8 cellular contexts compared by ENCODE assay signal in the genomic region with DNA sequence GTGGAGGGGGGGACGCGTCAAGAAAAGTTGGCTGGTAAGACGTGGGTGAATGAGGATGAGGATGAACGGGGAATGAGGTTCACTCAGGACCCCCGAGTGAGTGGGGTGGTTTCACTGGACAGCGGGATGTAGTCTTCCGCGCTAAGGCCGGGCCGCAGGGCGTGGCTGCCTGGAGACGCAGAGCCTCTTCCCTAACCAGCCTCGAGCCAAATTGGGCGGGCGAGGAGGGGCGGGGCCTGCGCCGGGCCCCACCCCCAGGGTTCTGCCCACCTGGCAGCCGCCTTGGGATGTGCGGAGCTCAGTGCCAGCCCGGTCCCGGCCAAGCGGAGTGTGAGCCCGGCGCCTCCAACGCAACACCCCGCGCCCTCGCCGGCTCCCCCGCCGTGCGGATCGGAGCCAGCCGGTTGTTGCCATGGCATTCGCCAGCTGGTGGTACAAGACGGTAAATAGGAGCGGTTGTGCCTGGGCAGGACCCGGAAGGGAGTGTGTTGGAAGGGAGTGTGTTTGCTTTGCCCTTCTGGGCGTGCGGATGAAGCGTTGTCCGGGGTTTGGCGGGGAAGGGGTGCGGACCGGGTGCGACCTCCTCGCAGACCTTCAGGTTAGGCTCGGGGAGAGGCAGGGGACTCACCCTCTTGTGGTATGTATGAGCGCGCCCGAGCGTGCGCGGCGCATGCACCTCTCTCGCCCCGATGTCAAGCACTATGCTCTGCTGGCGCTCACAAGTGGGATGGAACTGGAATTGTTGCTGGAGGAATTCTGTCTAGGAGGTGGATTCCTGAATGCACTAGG. TPM values are rescaled to one million over a fixed set of nuclear protein-coding genes. Genes with fewer than 3 reads are reported as not detected.
A peak's percentile ranks its signal among the peaks of the same experiment; 100 is the strongest.
DNase-seq lines count a peak whose midpoint lies in the region; ATAC-seq and TF ChIP-seq lines count a peak whose summit lies in the region.

No MANE protein-coding gene starts in this region.

- TF ChIP-seq POLR2A in GM15510 (IDR thresholded peaks at IDR 0.05; ENCODE audit: borderline replicate concordance, extremely low read depth, insufficient read length), result peak; percentile 48

- H3K4me3 ChIP-seq in astrocyte of the spinal cord (ENCODE audit: low read depth, low read length), result peak overlapping the region; percentile 77

- DNase-seq in NCI-H1417 (lab: John Stamatoyannopoulos, UW) (peak; percentile 80 to 88 (median 84)), T1000 (lab: John Stamatoyannopoulos, UW) (peak; percentile 85), astrocyte of the spinal cord (ENCODE audit: low read depth, low spot score) (peak; percentile 92), hypothalamus (lab: John Stamatoyannopoulos, UW) (peak; percentile 24 to 94 (median 83)), sciatic nerve (ENCODE audit: low spot score) (peak; percentile 95), SK-N-DZ (ENCODE audit: low spot score) (no peak)

- intact Hi-C loops in sciatic nerve (cut with DNase I), result no loop called here

- ATAC-seq in HG02759 (IDR thresholded peaks at IDR 0.05; ENCODE audit: unreplicated experiment), result peak; percentile 79
- peak; percentile 94 for ATAC-seq in sciatic nerve

- TF ChIP-seq CTCF in astrocyte of the spinal cord (IDR thresholded peaks at IDR 0.05; ENCODE audit: low read depth, low read length), result no peak

- in situ Hi-C loops in astrocyte of the spinal cord (cut with HindIII; ENCODE audit: low sequenced_read_pairs), result no loop called here

RNA-seq across cellular contexts. Expression of gene CAST, which starts 0.7 kb away (rescaled TPM):
- 295 TPM for total RNA-seq in sciatic nerve
- 6.5 and 9.3 TPM in 2 replicates for polyA plus RNA-seq in SK-N-DZ (2014; cell fraction: cytosol; rRNA removed)
- 8.3 and 10.1 TPM in 2 replicates for polyA plus RNA-seq in SK-N-DZ (2014; cell fraction: nucleus; rRNA removed)
